ENCODE assay signal across 1 cellular context in the genomic region with DNA sequence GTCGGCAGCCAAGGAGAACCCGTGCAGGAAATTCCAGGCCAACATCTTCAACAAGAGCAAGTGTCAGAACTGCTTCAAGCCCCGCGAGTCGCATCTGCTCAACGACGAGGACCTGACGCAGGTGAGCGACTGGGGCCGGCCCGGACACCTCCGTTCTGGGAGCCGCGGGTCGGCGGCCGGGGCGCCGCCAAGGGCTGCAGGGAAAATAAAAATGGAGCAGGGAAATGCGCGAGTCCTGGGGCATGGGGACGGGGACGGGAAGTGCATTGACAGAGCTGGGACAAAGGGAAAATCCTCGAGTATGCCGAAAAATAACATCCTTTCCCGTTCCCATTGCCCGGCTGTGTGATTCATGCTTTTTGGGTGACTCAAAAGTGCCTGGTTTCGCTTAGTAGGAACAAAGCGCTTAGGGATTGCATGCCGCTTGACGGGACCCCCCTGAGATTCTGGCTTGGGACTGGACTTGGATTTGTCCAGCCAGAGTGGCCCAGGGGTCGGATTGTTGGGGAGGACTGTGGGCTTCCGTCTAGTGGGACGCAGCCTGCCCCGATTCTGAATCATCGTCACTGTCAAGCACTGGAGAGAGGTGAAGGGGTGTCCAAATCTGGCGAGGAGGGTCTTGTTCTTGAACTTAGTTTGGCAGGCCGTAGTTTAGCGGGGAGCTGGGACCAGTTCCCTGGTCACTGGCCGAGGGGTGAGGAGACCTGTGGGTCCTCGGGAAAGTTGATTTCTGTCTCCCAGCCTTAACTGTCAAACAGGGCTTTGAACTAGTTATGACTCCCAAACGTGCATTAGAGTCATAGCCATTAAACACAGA.
A peak's percentile ranks its signal among the peaks of the same experiment; 100 is the strongest.
TF ChIP-seq lines count a peak whose summit lies in the region.

No MANE protein-coding gene starts in this region.

TF ChIP-seq in WTC11, 78 proteins besides CTCF, POLR2A, EP300 and RAD21:
- TF ChIP-seq, protein P1, sequence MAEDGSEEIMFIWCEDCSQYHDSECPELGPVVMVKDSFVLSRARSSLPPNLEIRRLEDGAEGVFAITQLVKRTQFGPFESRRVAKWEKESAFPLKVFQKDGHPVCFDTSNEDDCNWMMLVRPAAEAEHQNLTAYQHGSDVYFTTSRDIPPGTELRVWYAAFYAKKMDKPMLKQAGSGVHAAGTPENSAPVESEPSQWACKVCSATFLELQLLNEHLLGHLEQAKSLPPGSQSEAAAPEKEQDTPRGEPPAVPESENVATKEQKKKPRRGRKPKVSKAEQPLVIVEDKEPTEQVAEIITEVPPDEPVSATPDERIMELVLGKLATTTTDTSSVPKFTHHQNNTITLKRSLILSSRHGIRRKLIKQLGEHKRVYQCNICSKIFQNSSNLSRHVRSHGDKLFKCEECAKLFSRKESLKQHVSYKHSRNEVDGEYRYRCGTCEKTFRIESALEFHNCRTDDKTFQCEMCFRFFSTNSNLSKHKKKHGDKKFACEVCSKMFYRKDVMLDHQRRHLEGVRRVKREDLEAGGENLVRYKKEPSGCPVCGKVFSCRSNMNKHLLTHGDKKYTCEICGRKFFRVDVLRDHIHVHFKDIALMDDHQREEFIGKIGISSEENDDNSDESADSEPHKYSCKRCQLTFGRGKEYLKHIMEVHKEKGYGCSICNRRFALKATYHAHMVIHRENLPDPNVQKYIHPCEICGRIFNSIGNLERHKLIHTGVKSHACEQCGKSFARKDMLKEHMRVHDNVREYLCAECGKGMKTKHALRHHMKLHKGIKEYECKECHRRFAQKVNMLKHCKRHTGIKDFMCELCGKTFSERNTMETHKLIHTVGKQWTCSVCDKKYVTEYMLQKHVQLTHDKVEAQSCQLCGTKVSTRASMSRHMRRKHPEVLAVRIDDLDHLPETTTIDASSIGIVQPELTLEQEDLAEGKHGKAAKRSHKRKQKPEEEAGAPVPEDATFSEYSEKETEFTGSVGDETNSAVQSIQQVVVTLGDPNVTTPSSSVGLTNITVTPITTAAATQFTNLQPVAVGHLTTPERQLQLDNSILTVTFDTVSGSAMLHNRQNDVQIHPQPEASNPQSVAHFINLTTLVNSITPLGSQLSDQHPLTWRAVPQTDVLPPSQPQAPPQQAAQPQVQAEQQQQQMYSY (CRISPR knock-in tag; IDR thresholded peaks at IDR 0.05): peak; percentile 14; the same call in 1 of the 2 replicates
- TF ChIP-seq, protein P2, sequence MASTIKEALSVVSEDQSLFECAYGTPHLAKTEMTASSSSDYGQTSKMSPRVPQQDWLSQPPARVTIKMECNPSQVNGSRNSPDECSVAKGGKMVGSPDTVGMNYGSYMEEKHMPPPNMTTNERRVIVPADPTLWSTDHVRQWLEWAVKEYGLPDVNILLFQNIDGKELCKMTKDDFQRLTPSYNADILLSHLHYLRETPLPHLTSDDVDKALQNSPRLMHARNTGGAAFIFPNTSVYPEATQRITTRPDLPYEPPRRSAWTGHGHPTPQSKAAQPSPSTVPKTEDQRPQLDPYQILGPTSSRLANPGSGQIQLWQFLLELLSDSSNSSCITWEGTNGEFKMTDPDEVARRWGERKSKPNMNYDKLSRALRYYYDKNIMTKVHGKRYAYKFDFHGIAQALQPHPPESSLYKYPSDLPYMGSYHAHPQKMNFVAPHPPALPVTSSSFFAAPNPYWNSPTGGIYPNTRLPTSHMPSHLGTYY (CRISPR knock-in tag; IDR thresholded peaks at IDR 0.05): no peak
